1 cellular context compared by ENCODE assay signal in the genomic region with DNA sequence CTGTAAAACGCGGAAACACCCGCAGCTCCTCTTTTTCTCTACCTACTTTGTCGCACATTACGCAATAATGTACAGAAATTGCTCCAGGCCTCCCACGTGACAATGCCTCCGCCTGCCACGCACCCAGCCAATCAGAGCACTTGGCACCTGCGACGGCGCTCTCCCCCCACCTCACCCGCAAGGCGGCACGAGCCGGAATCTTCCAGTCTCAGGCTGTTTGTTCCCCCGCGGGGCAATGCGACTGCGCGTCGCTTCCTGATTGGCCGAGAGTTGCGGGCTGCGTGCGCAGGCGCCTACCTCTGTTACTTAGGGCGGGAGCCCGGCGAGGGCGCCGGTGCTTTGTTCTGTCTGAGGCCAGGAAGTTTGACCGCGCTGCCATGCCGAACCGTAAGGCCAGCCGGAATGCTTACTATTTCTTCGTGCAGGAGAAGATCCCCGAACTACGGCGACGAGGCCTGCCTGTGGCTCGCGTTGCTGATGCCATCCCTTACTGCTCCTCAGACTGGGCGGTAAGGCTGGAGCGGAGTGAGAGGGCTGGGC.
TF ChIP-seq lines count a peak whose summit lies in the region.

MAEL (plus strand) TSS at position 305 of the 540 bp plus-strand sequence; CDS start at position 378, 73 bp downstream.

TF ChIP-seq in A549, 52 proteins besides CTCF, POLR2A, EP300 and RAD21 (continued from another document):
- TF ChIP-seq, protein P1, sequence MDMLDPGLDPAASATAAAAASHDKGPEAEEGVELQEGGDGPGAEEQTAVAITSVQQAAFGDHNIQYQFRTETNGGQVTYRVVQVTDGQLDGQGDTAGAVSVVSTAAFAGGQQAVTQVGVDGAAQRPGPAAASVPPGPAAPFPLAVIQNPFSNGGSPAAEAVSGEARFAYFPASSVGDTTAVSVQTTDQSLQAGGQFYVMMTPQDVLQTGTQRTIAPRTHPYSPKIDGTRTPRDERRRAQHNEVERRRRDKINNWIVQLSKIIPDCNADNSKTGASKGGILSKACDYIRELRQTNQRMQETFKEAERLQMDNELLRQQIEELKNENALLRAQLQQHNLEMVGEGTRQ (IDR thresholded peaks at IDR 0.05): no peak
